2 cellular contexts compared by ENCODE assay signal in genomic region chr1:193176113-193176512, GRCh38.
TF ChIP-seq lines count a peak whose summit lies in the region.

No MANE protein-coding gene starts in this region.

TF ChIP-seq in HepG2, 621 proteins besides CTCF, POLR2A, EP300 and RAD21:
- TF ChIP-seq ZFX (CRISPR knock-in tag; IDR thresholded peaks at IDR 0.05; ENCODE audit: low read depth) (no peak), CEBPB (IDR thresholded peaks at IDR 0.05; ENCODE audit: borderline replicate concordance, low read depth, low read length) (0 out of 2 replicates have a peak, but pooled peaks have one; percentile 15), ATF6 (CRISPR knock-in tag; conservative IDR thresholded peaks at IDR 0.05) (no peak)

TF ChIP-seq in HEK293T, 16 proteins besides CTCF, POLR2A, EP300 and RAD21:
- TF ChIP-seq SUZ12 (IDR thresholded peaks at IDR 0.05) (no peak), FOXM1 (IDR thresholded peaks at IDR 0.05; ENCODE audit: borderline replicate concordance) (no peak), ELF4 (IDR thresholded peaks at IDR 0.05) (no peak)
